Comparison of ENCODE assay signal across 1 cellular context in genomic region chr10:96229568-96230030, GRCh38.
TF ChIP-seq lines count a peak whose summit lies in the region.

No MANE protein-coding gene starts in this region.

TF ChIP-seq in HepG2, 621 proteins besides CTCF, POLR2A, EP300 and RAD21 (continued from another document and continues in another):
- TF ChIP-seq USF2 (IDR thresholded peaks at IDR 0.05; ENCODE audit: low read depth, low read length) (no peak), USF2 (CRISPR knock-in tag; IDR thresholded peaks at IDR 0.05; ENCODE audit: borderline replicate concordance) (no peak), RERE (CRISPR knock-in tag; IDR thresholded peaks at IDR 0.05; ENCODE audit: low read depth) (no peak), MED8 (CRISPR knock-in tag; IDR thresholded peaks at IDR 0.05; ENCODE audit: insufficient replicate concordance) (no peak), ZMYM3 (CRISPR knock-in tag; IDR thresholded peaks at IDR 0.05) (peak; percentile 61), FLYWCH1 (CRISPR knock-in tag; IDR thresholded peaks at IDR 0.05) (no peak), ZNF660 (CRISPR knock-in tag; IDR thresholded peaks at IDR 0.05; ENCODE audit: borderline replicate concordance, low read depth) (no peak), CERS6 (CRISPR knock-in tag; IDR thresholded peaks at IDR 0.05) (no peak), ESRRA (CRISPR knock-in tag; IDR thresholded peaks at IDR 0.05; ENCODE audit: low read depth) (no peak), SKI (IDR thresholded peaks at IDR 0.05; ENCODE audit: partially characterized antibody) (peak; percentile 24), MEIS1 (CRISPR knock-in tag; IDR thresholded peaks at IDR 0.05; ENCODE audit: borderline replicate concordance) (no peak; the same call in 1 of the 2 replicates), CCAR2 (optimal IDR thresholded peaks at IDR 0.05; ENCODE audit: low read depth, low read length) (no peak), POLR2AphosphoS5 (IDR thresholded peaks at IDR 0.05; ENCODE audit: low read depth, low read length) (no peak), ZC3H13 (CRISPR knock-in tag; IDR thresholded peaks at IDR 0.05) (no peak), ZNF276 (CRISPR knock-in tag; IDR thresholded peaks at IDR 0.05; ENCODE audit: low read depth) (no peak), NBN (conservative IDR thresholded peaks at IDR 0.05) (no peak), NFAT5 (CRISPR knock-in tag; IDR thresholded peaks at IDR 0.05) (no peak), CENPBD1 (CRISPR knock-in tag; IDR thresholded peaks at IDR 0.05; ENCODE audit: borderline replicate concordance, low read depth) (no peak), ZZZ3 (CRISPR knock-in tag; IDR thresholded peaks at IDR 0.05; ENCODE audit: borderline replicate concordance) (no peak), NR2F1 (CRISPR knock-in tag; IDR thresholded peaks at IDR 0.05) (no peak), ARID4A (CRISPR knock-in tag; IDR thresholded peaks at IDR 0.05; ENCODE audit: borderline replicate concordance) (no peak; the same call in 1 of the 2 replicates), NFIB (CRISPR knock-in tag; IDR thresholded peaks at IDR 0.05; ENCODE audit: borderline replicate concordance) (no peak), TSC22D2 (CRISPR knock-in tag; IDR thresholded peaks at IDR 0.05; ENCODE audit: borderline replicate concordance) (no peak), FOSL2 (CRISPR knock-in tag; IDR thresholded peaks at IDR 0.05) (no peak), ATF5 (CRISPR knock-in tag; IDR thresholded peaks at IDR 0.05; ENCODE audit: low read depth) (no peak), KLF9 (CRISPR knock-in tag; IDR thresholded peaks at IDR 0.05; ENCODE audit: low read depth) (no peak), ZNF549 (CRISPR knock-in tag; IDR thresholded peaks at IDR 0.05) (no peak), ZNF761 (CRISPR knock-in tag; conservative IDR thresholded peaks at IDR 0.05) (no peak; the same call in 1 of the 2 replicates), MYPOP (CRISPR knock-in tag; IDR thresholded peaks at IDR 0.05) (no peak), ZNF562 (CRISPR knock-in tag; IDR thresholded peaks at IDR 0.05; ENCODE audit: borderline replicate concordance) (no peak), RNF2 (conservative IDR thresholded peaks at IDR 0.05; ENCODE audit: low read depth) (0 out of 2 replicates have a peak, but pooled peaks have one; percentile 43), ZNF230 (CRISPR knock-in tag; IDR thresholded peaks at IDR 0.05) (no peak), SRY (CRISPR knock-in tag; IDR thresholded peaks at IDR 0.05) (no peak)
